34 cellular contexts compared by ENCODE assay signal in genomic region chr17:5210091-5210490, GRCh38. TPM values are rescaled to one million over a fixed set of nuclear protein-coding genes. Genes with fewer than 3 reads are reported as not detected.
A peak's percentile ranks its signal among the peaks of the same experiment; 100 is the strongest.
DNase-seq lines count a peak whose midpoint lies in the region; ATAC-seq and TF ChIP-seq lines count a peak whose summit lies in the region.
"Had no signal": no experiment of that assay in that cellular context is flagged by ENCODE, and none has a peak within 500 bp of the region (broad histone marks: within the 10 kb centered on the region; RNA-seq: fewer than 3 reads in every experiment).

No MANE protein-coding gene starts in this region.

- no peak overlapping the region for H3K4me3 ChIP-seq in BLaER1
- H3K4me3 ChIP-seq: A549, adrenal gland, left ventricle myocardium inferior, testis had no signal

- H3K27me3 Mint-ChIP-seq in activated B cell treated with CpG ODN at 0.5 μM for 24 hours (no peaks in the 10 kb centered on the region), neural crest cell (ENCODE audit: low read depth) (no peaks in the 10 kb centered on the region)
- H3K27me3 Mint-ChIP-seq: activated CD4-positive, alpha-beta memory T cell treated with anti-CD3 and anti-CD28 coated beads for 36 hours; effector memory CD8-positive, alpha-beta T cell had no signal

- CTCF ChIA-PET in activated B cell treated with CpG ODN at 0.5 μM for 24 hours (lab: Charles Lee) = interaction anchor here (1.3 to 1.4 kb wide), 4 partner anchors 9 to 28 kb away, joined by 3 to 4 read pairs (median 3); partner anchors contain the start of gene SCIMP

- peaks cover 2% of the 10 kb centered on the region; the same call in 1 of the 2 replicates for H3K36me3 ChIP-seq in BLaER1
- H3K36me3 ChIP-seq: adrenal gland had no signal

- peak overlapping the region; percentile 96 for H3K27ac Mint-ChIP-seq in activated B cell treated with CpG ODN at 0.5 μM for 24 hours
- peak overlapping the region; percentile 43 for H3K27ac Mint-ChIP-seq in neural crest cell (ENCODE audit: unreplicated experiment)
- H3K27ac Mint-ChIP-seq: activated CD4-positive, alpha-beta memory T cell treated with anti-CD3 and anti-CD28 coated beads for 36 hours; activated T-cell treated with anti-CD3 and anti-CD28 coated beads, Interleukin-2, amount 50 U/mL, for 72 hours; T-helper 1 cell treated with Interleukin-12 subunit alpha and Interleukin-12 subunit beta and Interleukin-4 antibody, amounts not matched to agents 30 μg/mL and 1 μg/mL, for 36 hours had no signal

- peaks cover 59% of the 10 kb centered on the region for H3K36me3 Mint-ChIP-seq in activated B cell treated with CpG ODN at 0.5 μM for 24 hours (ENCODE audit: low read depth)
- no peaks in the 10 kb centered on the region for H3K36me3 Mint-ChIP-seq in neural crest cell (ENCODE audit: low read depth)
- H3K36me3 Mint-ChIP-seq: activated CD4-positive, alpha-beta memory T cell treated with anti-CD3 and anti-CD28 coated beads for 36 hours had no signal

- peaks cover 48% of the 10 kb centered on the region for H3K4me1 ChIP-seq in BLaER1
- H3K4me1 ChIP-seq: A549, adrenal gland, left ventricle myocardium inferior, testis had no signal

- H3K4me2 ChIP-seq in BLaER1 = peak overlapping the region; percentile 75
- H3K4me2 ChIP-seq: A549 had no signal

- POLR2A ChIA-PET in activated B cell treated with CpG ODN at 0.5 μM for 24 hours (lab: Charles Lee) = interaction anchor here (0.9 to 7.0 kb wide), 10 partner anchors 8 to 100 kb away, joined by 3 to 130 read pairs (median 7); partner anchors contain the start of genes SCIMP and ZNF594

- H3K9ac ChIP-seq in BLaER1 = 0 out of 2 replicates have a peak overlapping the region, but pooled peaks have one; percentile 56

- no peaks in the 10 kb centered on the region for H3K27me3 ChIP-seq in BLaER1
- H3K27me3 ChIP-seq: adrenal gland, testis had no signal

- H3K27ac ChIP-seq in BLaER1 = peak overlapping the region; percentile 66
- H3K27ac ChIP-seq: A549, left ventricle myocardium inferior, testis had no signal

- no peak overlapping the region for H3K4me3 Mint-ChIP-seq in activated B cell treated with CpG ODN at 0.5 μM for 24 hours
- no peak overlapping the region for H3K4me3 Mint-ChIP-seq in neural crest cell
- H3K4me3 Mint-ChIP-seq: activated CD4-positive, alpha-beta memory T cell treated with anti-CD3 and anti-CD28 coated beads for 36 hours; activated T-cell treated with anti-CD3 and anti-CD28 coated beads, Interleukin-2, amount 50 U/mL, for 72 hours; effector memory CD8-positive, alpha-beta T cell; T-helper 1 cell treated with Interleukin-12 subunit alpha and Interleukin-12 subunit beta and Interleukin-4 antibody, amounts not matched to agents 30 μg/mL and 1 μg/mL, for 36 hours had no signal

- ATAC-seq in HG03108 (IDR thresholded peaks at IDR 0.05; ENCODE audit: unreplicated experiment) (peak; percentile 16), activated B cell treated with CpG ODN at 0.5 μM for 24 hours (ENCODE audit: low read depth) (peak; percentile 10), GM18498 (IDR thresholded peaks at IDR 0.05; ENCODE audit: unreplicated experiment) (no peak), HG02678 (IDR thresholded peaks at IDR 0.05; ENCODE audit: unreplicated experiment) (no peak)
- ATAC-seq: A549; CD8-positive, alpha-beta T cell; effector memory CD8-positive, alpha-beta T cell had no signal

- no peaks in the 10 kb centered on the region for H3K9me3 Mint-ChIP-seq in activated B cell treated with CpG ODN at 0.5 μM for 24 hours
- H3K9me3 Mint-ChIP-seq in neural crest cell = no peaks in the 10 kb centered on the region
- H3K9me3 Mint-ChIP-seq: activated CD4-positive, alpha-beta memory T cell treated with anti-CD3 and anti-CD28 coated beads for 36 hours; activated T-cell treated with anti-CD3 and anti-CD28 coated beads, Interleukin-2, amount 50 U/mL, for 72 hours; CD8-positive, alpha-beta T cell; effector memory CD8-positive, alpha-beta T cell; T-helper 1 cell treated with Interleukin-12 subunit alpha and Interleukin-12 subunit beta and Interleukin-4 antibody, amounts not matched to agents 30 μg/mL and 1 μg/mL, for 36 hours had no signal

- DNase-seq in activated B cell treated with CpG ODN at 0.5 μM for 24 hours (no peak), neural crest cell (ENCODE audit: low read depth, low spot score) (no peak), NCI-H2196 (lab: John Stamatoyannopoulos, UW; ENCODE audit: unreplicated experiment) (no peak), glomerular visceral epithelial cell (ENCODE audit: extremely low spot score) (no peak)
- DNase-seq: activated CD4-positive, alpha-beta memory T cell treated with anti-CD3 and anti-CD28 coated beads for 36 hours; activated CD4-positive, alpha-beta T cell treated with anti-CD3 and anti-CD28 coated beads for 1 hour; activated naive CD4-positive, alpha-beta T cell; activated T-cell treated with anti-CD3 and anti-CD28 coated beads, Interleukin-2, amount 50 U/mL, for 72 hours; adrenal gland; CD8-positive, alpha-beta T cell; central memory CD4-positive, alpha-beta T cell; cortex of kidney; effector memory CD8-positive, alpha-beta T cell; H7; islet precursor cell; left ventricle myocardium inferior; NCI-H1436 treated with DMSO at 0.1 percent for 48 hours; NCI-H446; NCI-H82; OCI-M1; stimulated activated CD4-positive, alpha-beta T cell treated with anti-CD3 and anti-CD28 coated beads, Interleukin-15, amount 100 ng/mL, for 24 hours; stimulated activated naive CD4-positive, alpha-beta T cell treated with Interleukin-2 at 50 U/mL for 16 hours; testis had no signal

- H3K4me1 Mint-ChIP-seq in activated B cell treated with CpG ODN at 0.5 μM for 24 hours = peaks cover 76% of the 10 kb centered on the region
- no peaks in the 10 kb centered on the region for H3K4me1 Mint-ChIP-seq in neural crest cell

- H4K20me1 ChIP-seq in BLaER1 = no peaks in the 10 kb centered on the region

- no peaks in the 10 kb centered on the region; the same call in 1 of the 2 replicates for H3K9me3 ChIP-seq in BLaER1
- H3K9me3 ChIP-seq: adrenal gland, left ventricle myocardium inferior, testis had no signal

- TF ChIP-seq CTCF in activated B cell treated with CpG ODN at 0.5 μM for 24 hours (IDR thresholded peaks at IDR 0.05) = no peak
- TF ChIP-seq CTCF in neural crest cell (conservative IDR thresholded peaks at IDR 0.05) = no peak

- intact Hi-C loops in activated B cell treated with CpG ODN at 0.5 μM for 24 hours (cut with micrococcal nuclease) = loop anchor here (1.0 to 2.0 kb wide), 4 partner anchors 8 to 17 kb away; no protein-coding TSS in a partner anchor

RNA-seq across cellular contexts. Expression of gene ZNF594, which starts 18.4 kb away (rescaled TPM):
- total RNA-seq in activated B cell treated with CpG ODN at 0.5 μM for 24 hours (20.4 and 26.8 TPM in 2 replicates), neural crest cell (21.5 and 23.7 TPM in 2 replicates)

RNA-seq across cellular contexts. Expression of gene SCIMP, which starts 24.6 kb away (rescaled TPM):
- total RNA-seq in activated B cell treated with CpG ODN at 0.5 μM for 24 hours (23.4 and 24.5 TPM in 2 replicates), neural crest cell (not detected in 2 replicates)
- total RNA-seq: activated CD4-positive, alpha-beta memory T cell treated with anti-CD3 and anti-CD28 coated beads for 36 hours; activated T-cell treated with anti-CD3 and anti-CD28 coated beads, Interleukin-2, amount 50 U/mL, for 72 hours; Daoy; epithelial cell of proximal tubule; H7; IMR-90; myocyte; pulmonary artery endothelial cell had no signal

Comparison
In these comparisons a context has a peak if more than half of its experiments do, and no peak if none do; other contexts are left out.
1. ATAC-seq: peak in HG03108 (single experiment) and activated B cell treated with CpG ODN at 0.5 μM for 24 hours (single experiment); none in GM18498 (single experiment) and HG02678 (single experiment).
2. RNA of gene SCIMP, which starts 24.6 kb away (total RNA-seq): 23.4 to 24.5 TPM in activated B cell treated with CpG ODN at 0.5 μM for 24 hours; not detected in neural crest cell; every median in the first group is over 10 times any median in the second.